Comparison of ENCODE assay signal across 18 cellular contexts in the genomic region with DNA sequence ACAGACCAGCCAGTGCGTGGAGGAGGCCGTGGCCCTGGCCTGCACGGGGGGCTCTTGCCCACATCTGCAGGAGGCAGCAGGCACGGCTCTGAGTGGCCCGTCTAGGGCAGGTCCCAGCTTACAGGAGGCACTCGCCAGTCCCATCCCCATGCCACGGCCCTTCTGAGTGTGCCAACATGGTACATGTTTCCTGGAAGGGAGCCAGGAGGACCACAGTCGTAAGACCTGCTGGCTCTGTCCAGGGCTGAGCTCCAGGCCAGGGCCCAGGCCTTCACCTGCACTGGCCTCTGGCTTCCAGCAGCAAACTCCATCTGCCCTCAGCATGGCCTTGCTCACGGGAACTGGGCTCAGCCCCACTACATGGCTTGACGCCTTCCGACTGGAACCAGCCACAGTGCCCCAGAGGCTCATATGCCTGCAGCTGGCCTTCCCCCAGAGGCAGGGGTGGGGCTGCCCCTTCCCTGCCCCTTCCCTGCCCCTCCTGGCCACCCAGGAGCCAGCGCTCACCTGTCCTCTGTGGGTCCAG. TPM values are rescaled to one million over a fixed set of nuclear protein-coding genes. Genes with fewer than 3 reads are reported as not detected.
DNase-seq lines count a peak whose midpoint lies in the region; ATAC-seq and TF ChIP-seq lines count a peak whose summit lies in the region.
"Had no signal": no experiment of that assay in that cellular context is flagged by ENCODE, and none has a peak within 500 bp of the region (broad histone marks: within the 10 kb centered on the region; RNA-seq: fewer than 3 reads in every experiment).

No MANE protein-coding gene starts in this region.

- H3K9me3 ChIP-seq in heart left ventricle (no peaks in the 10 kb centered on the region), mesenchymal stem cell (ENCODE audit: control insufficient read depth, low read length) (no peaks in the 10 kb centered on the region), spleen (no peaks in the 10 kb centered on the region)

- H4K91ac ChIP-seq in mesenchymal stem cell (ENCODE audit: low read length) = peak overlapping the region; percentile 43

- TF ChIP-seq CTCF in heart left ventricle (IDR thresholded peaks at IDR 0.05) (no peak), chondrocyte (IDR thresholded peaks at IDR 0.05) (no peak), spleen (IDR thresholded peaks at IDR 0.05 in 8 of 11, conservative IDR thresholded peaks at IDR 0.05 in 3 of 11) (no peak), foreskin keratinocyte (conservative IDR thresholded peaks at IDR 0.05) (no peak)

- no peak for TF ChIP-seq POLR2A in heart left ventricle (IDR thresholded peaks at IDR 0.05)
- no peak for TF ChIP-seq POLR2A in spleen (IDR thresholded peaks at IDR 0.05)

- no peak overlapping the region for H2AK5ac ChIP-seq in mesenchymal stem cell (ENCODE audit: low read length, severe bottlenecking)

- no peak overlapping the region for H2BK12ac ChIP-seq in mesenchymal stem cell (ENCODE audit: low read length in 2 of 2)

- no peak overlapping the region for H3K27ac Mint-ChIP-seq in chondrocyte (ENCODE audit: unreplicated experiment)
- H3K27ac Mint-ChIP-seq: CD4-positive, CD25-positive, alpha-beta regulatory T cell; IgD-negative memory B cell had no signal

- no peak overlapping the region for H3K4me2 ChIP-seq in mesenchymal stem cell (ENCODE audit: low read length, poor library complexity, severe bottlenecking)

- no peaks in the 10 kb centered on the region for H3K79me1 ChIP-seq in mesenchymal stem cell (replicated peaks; ENCODE audit: low read length, poor library complexity, severe bottlenecking)

- no peak overlapping the region for H2BK15ac ChIP-seq in mesenchymal stem cell (ENCODE audit: low read depth, poor library complexity, severe bottlenecking)

- peaks cover 0 to 30% (median 18%) of the 10 kb centered on the region in 12 donors for H3K4me1 ChIP-seq in heart left ventricle
- H3K4me1 ChIP-seq in mesenchymal stem cell (ENCODE audit: control insufficient read depth, insufficient read depth, low read depth, low read length) = peaks cover 8% of the 10 kb centered on the region
- peaks cover 0 to 42% (median 24%) of the 10 kb centered on the region in 6 donors for H3K4me1 ChIP-seq in spleen
- no peaks in the 10 kb centered on the region for H3K4me1 ChIP-seq in foreskin keratinocyte

- H3K18ac ChIP-seq in mesenchymal stem cell (ENCODE audit: low read depth in 1 of 2, low read length in 2 of 2) = no peak overlapping the region

- H3K27me3 Mint-ChIP-seq in chondrocyte (ENCODE audit: low read depth) = peaks cover 46% of the 10 kb centered on the region

- 89 to 93% (median 90%) methylated on average over 11 to 12 of the region's 12 CpGs for WGBS in heart left ventricle, 4 donors
- 91% methylated on average over 12 of the region's 12 CpGs for WGBS in mesenchymal stem cell
- WGBS in spleen, 5 donors = 85 to 92% (median 87%) methylated on average over 7 to 12 of the region's 12 CpGs

- intact Hi-C loops in heart left ventricle (cut with DNase I) = loop anchor here in 1 of 10 donors (5.0 kb wide), 1 partner anchor 125 kb away; no protein-coding TSS in a partner anchor
- intact Hi-C loops in Right ventricle myocardium inferior (cut with DNase I) = no loop called here
- intact Hi-C loops in spleen (cut with DNase I; ENCODE audit: low total_unique reads) = no loop called here

- H2AFZ ChIP-seq in mesenchymal stem cell (ENCODE audit: low read depth, low read length) = no peak overlapping the region

- peak overlapping the region in 1 of 2 experiments; percentile 76 for H3K14ac ChIP-seq in mesenchymal stem cell (ENCODE audit: low read length in 2 of 2)

- H2BK120ac ChIP-seq in mesenchymal stem cell (ENCODE audit: low read depth, low read length) = no peak overlapping the region

- peak in 3 of 5 donors; percentile 16 to 51 (median 26) for DNase-seq in heart left ventricle
- no peak for DNase-seq in Right ventricle myocardium inferior (ENCODE audit: missing footprints)
- peak; percentile 86 for DNase-seq in chondrocyte (ENCODE audit: low spot score)
- no peak for DNase-seq in mesenchymal stem cell
- DNase-seq in spleen = peak; percentile 69
- DNase-seq in NAMALWA (ENCODE audit: low spot score) = no peak
- DNase-seq in foreskin keratinocyte = no peak
- DNase-seq in DMS 273 treated with DMSO at 0.1 percent for 48 hours (lab: John Stamatoyannopoulos, UW) = no peak
- DNase-seq: CD4-positive, CD25-positive, alpha-beta regulatory T cell; DMS53; HCEC 1CT; NCI-H1105 treated with DMSO at 0.1 percent for 48 hours; NCI-H187; NCI-H345; NCI-H526 treated with DMSO at 0.1 percent for 48 hours had no signal

- no peaks in the 10 kb centered on the region for H3K9me3 Mint-ChIP-seq in chondrocyte (ENCODE audit: low read depth)
- H3K9me3 Mint-ChIP-seq: IgD-negative memory B cell had no signal

- H3K4me1 Mint-ChIP-seq in chondrocyte (ENCODE audit: low read depth) = peaks cover 3% of the 10 kb centered on the region

- H3K27ac ChIP-seq in heart left ventricle (no peak overlapping the region), mesenchymal stem cell (ENCODE audit: low read length, poor library complexity, severe bottlenecking) (no peak overlapping the region), spleen (peak overlapping the region in 1 of 8 donors; percentile 26), foreskin keratinocyte (no peak overlapping the region)

- H3K27me3 ChIP-seq in heart left ventricle = peaks cover 6 to 32% (median 11%) of the 10 kb centered on the region in 9 donors
- H3K27me3 ChIP-seq in mesenchymal stem cell (ENCODE audit: control insufficient read depth in 1 of 2, insufficient read depth in 1 of 2, low read length in 2 of 2) = peaks cover 77 to 87% of the 10 kb centered on the region in 2 experiments
- peaks cover 0 to 67% (median 34%) of the 10 kb centered on the region in 7 donors for H3K27me3 ChIP-seq in spleen (replicated peaks in 1 of 7)
- peaks cover 75% of the 10 kb centered on the region for H3K27me3 ChIP-seq in foreskin keratinocyte

- H3K36me3 ChIP-seq in heart left ventricle (no peaks in the 10 kb centered on the region), mesenchymal stem cell (ENCODE audit: control insufficient read depth in 1 of 2, insufficient read depth in 2 of 2, low read depth in 1 of 2, low read length in 2 of 2) (no peaks in the 10 kb centered on the region), spleen (no peaks in the 10 kb centered on the region)

- no peak overlapping the region for H2BK5ac ChIP-seq in mesenchymal stem cell (ENCODE audit: low read depth, low read length, poor library complexity, severe bottlenecking)

- H3K4ac ChIP-seq in mesenchymal stem cell (ENCODE audit: low read depth in 1 of 2, low read length in 2 of 2) = no peak overlapping the region

- H3K9ac ChIP-seq in mesenchymal stem cell (ENCODE audit: low read length) = no peak overlapping the region

- ATAC-seq in heart left ventricle (no peak), Right ventricle myocardium inferior (no peak), foreskin keratinocyte (no peak)

- H3K36me3 Mint-ChIP-seq in chondrocyte (ENCODE audit: low read depth) = no peaks in the 10 kb centered on the region
- H3K36me3 Mint-ChIP-seq: CD4-positive, CD25-positive, alpha-beta regulatory T cell; IgD-negative memory B cell had no signal

- H3K23ac ChIP-seq in mesenchymal stem cell (ENCODE audit: low read length in 2 of 2) = peak overlapping the region in 1 of 2 experiments; percentile 84

- no peak overlapping the region for H3K4me3 Mint-ChIP-seq in chondrocyte (ENCODE audit: unreplicated experiment)
- H3K4me3 Mint-ChIP-seq: CD4-positive, CD25-positive, alpha-beta regulatory T cell had no signal

- H4K8ac ChIP-seq in mesenchymal stem cell (ENCODE audit: low read length) = no peak overlapping the region

- H3K4me3 ChIP-seq in heart left ventricle (no peak overlapping the region), mesenchymal stem cell (ENCODE audit: insufficient read depth in 1 of 2, low read depth in 1 of 2, low read length in 2 of 2) (no peak overlapping the region), spleen (no peak overlapping the region)

RNA-seq across cellular contexts. Expression of gene NKD2, which starts 3.8 kb away (rescaled TPM):
- total RNA-seq in heart left ventricle (1 to 10 TPM in 6 of 9 donors, under 1 TPM in 3; 0.56 to 3.9 (median 1.6) TPM), Right ventricle myocardium inferior (4.4 TPM), chondrocyte (not detected in 3 replicates), spleen (10 to 100 TPM in 6 of 7 donors, 1 to 10 TPM in 1; 1.4 to 52.3 (median 17.9) TPM), foreskin keratinocyte (0.11 TPM in 1 of 2 replicates, not detected in the other)
- polyA plus RNA-seq in heart left ventricle (1 to 10 TPM; 2.6 to 6.6 TPM), spleen (10 to 100 TPM in 1 of 3 donors, 1 to 10 TPM in 2; 5.9 to 16.4 (median 7.0) TPM), foreskin keratinocyte (not detected in 2 replicates)
- 6.5 TPM for polyA plus RNA-seq in mesenchymal stem cell (2013, experiment 1 of 2)
- polyA plus RNA-seq in mesenchymal stem cell (2013, experiment 2 of 2) = 6.2 TPM
- total RNA-seq: CD4-positive, CD25-positive, alpha-beta regulatory T cell; HT1080; LHCN-M2 had no signal
- polyA plus RNA-seq: CD4-positive, CD25-positive, alpha-beta regulatory T cell; IgD-negative memory B cell had no signal

Comparison
In these comparisons a context has a peak if more than half of its experiments do, and no peak if none do; other contexts are left out.
1. DNase-seq: peak in heart left ventricle (3 of 5), chondrocyte (single experiment) and spleen (single experiment); none in Right ventricle myocardium inferior (single experiment), mesenchymal stem cell (single experiment), NAMALWA (single experiment), foreskin keratinocyte (0 of 2) and DMS 273 treated with DMSO at 0.1 percent for 48 hours (single experiment).